Comparison of ENCODE assay signal across 2 cellular contexts in the genomic region with DNA sequence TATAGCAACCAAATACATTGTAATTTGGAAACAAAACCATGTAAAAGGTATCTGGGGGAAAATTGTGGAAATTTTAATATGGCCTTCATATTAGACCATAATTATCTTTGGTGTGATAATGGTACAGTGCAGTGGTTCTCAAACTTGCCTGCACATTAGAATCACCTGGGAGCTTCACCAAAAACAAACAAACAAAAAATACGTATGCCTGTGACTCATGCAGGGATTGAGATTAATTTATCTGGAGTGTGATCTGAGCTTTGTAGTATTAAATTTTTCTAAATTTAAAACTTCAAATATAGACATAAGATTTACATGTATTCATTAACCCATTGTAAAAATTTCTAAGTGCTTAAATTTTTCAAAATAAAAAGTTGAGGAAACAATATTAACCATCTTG.
TF ChIP-seq lines count a peak whose summit lies in the region.

No MANE protein-coding gene starts in this region.

TF ChIP-seq in SK-N-SH, 30 proteins besides CTCF, POLR2A, EP300 and RAD21 (continued from another document):
- no peak for TF ChIP-seq NFIC (IDR thresholded peaks at IDR 0.05; ENCODE audit: borderline replicate concordance)
- no peak for TF ChIP-seq RFX5 (IDR thresholded peaks at IDR 0.05; ENCODE audit: low read length)
- TF ChIP-seq, protein P1, sequence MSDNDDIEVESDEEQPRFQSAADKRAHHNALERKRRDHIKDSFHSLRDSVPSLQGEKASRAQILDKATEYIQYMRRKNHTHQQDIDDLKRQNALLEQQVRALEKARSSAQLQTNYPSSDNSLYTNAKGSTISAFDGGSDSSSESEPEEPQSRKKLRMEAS (IDR thresholded peaks at IDR 0.05; ENCODE audit: low read depth), result no peak
- TF ChIP-seq, protein P2, sequence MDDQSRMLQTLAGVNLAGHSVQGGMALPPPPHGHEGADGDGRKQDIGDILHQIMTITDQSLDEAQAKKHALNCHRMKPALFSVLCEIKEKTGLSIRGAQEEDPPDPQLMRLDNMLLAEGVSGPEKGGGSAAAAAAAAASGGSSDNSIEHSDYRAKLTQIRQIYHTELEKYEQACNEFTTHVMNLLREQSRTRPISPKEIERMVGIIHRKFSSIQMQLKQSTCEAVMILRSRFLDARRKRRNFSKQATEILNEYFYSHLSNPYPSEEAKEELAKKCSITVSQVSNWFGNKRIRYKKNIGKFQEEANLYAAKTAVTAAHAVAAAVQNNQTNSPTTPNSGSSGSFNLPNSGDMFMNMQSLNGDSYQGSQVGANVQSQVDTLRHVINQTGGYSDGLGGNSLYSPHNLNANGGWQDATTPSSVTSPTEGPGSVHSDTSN (IDR thresholded peaks at IDR 0.05), result no peak
- TF ChIP-seq, protein P3, sequence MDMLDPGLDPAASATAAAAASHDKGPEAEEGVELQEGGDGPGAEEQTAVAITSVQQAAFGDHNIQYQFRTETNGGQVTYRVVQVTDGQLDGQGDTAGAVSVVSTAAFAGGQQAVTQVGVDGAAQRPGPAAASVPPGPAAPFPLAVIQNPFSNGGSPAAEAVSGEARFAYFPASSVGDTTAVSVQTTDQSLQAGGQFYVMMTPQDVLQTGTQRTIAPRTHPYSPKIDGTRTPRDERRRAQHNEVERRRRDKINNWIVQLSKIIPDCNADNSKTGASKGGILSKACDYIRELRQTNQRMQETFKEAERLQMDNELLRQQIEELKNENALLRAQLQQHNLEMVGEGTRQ (IDR thresholded peaks at IDR 0.05; ENCODE audit: borderline replicate concordance, low read depth, low read length), result no peak
- TF ChIP-seq, protein P4, sequence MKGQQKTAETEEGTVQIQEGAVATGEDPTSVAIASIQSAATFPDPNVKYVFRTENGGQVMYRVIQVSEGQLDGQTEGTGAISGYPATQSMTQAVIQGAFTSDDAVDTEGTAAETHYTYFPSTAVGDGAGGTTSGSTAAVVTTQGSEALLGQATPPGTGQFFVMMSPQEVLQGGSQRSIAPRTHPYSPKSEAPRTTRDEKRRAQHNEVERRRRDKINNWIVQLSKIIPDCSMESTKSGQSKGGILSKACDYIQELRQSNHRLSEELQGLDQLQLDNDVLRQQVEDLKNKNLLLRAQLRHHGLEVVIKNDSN (IDR thresholded peaks at IDR 0.05; ENCODE audit: borderline replicate concordance, low read depth), result no peak
- TF ChIP-seq, protein P5, sequence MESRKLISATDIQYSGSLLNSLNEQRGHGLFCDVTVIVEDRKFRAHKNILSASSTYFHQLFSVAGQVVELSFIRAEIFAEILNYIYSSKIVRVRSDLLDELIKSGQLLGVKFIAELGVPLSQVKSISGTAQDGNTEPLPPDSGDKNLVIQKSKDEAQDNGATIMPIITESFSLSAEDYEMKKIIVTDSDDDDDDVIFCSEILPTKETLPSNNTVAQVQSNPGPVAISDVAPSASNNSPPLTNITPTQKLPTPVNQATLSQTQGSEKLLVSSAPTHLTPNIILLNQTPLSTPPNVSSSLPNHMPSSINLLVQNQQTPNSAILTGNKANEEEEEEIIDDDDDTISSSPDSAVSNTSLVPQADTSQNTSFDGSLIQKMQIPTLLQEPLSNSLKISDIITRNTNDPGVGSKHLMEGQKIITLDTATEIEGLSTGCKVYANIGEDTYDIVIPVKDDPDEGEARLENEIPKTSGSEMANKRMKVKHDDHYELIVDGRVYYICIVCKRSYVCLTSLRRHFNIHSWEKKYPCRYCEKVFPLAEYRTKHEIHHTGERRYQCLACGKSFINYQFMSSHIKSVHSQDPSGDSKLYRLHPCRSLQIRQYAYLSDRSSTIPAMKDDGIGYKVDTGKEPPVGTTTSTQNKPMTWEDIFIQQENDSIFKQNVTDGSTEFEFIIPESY (IDR thresholded peaks at IDR 0.05; ENCODE audit: borderline replicate concordance, low read depth), result no peak
- TF ChIP-seq, protein P6, sequence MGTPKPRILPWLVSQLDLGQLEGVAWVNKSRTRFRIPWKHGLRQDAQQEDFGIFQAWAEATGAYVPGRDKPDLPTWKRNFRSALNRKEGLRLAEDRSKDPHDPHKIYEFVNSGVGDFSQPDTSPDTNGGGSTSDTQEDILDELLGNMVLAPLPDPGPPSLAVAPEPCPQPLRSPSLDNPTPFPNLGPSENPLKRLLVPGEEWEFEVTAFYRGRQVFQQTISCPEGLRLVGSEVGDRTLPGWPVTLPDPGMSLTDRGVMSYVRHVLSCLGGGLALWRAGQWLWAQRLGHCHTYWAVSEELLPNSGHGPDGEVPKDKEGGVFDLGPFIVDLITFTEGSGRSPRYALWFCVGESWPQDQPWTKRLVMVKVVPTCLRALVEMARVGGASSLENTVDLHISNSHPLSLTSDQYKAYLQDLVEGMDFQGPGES (IDR thresholded peaks at IDR 0.05; ENCODE audit: low read depth, low read length), result no peak

TF ChIP-seq in SK-N-SH treated with all-trans-retinoic acid at 6 μM for 48 hours, 23 proteins besides CTCF, POLR2A, EP300 and RAD21 (continued from another document):
- TF ChIP-seq, protein P7, sequence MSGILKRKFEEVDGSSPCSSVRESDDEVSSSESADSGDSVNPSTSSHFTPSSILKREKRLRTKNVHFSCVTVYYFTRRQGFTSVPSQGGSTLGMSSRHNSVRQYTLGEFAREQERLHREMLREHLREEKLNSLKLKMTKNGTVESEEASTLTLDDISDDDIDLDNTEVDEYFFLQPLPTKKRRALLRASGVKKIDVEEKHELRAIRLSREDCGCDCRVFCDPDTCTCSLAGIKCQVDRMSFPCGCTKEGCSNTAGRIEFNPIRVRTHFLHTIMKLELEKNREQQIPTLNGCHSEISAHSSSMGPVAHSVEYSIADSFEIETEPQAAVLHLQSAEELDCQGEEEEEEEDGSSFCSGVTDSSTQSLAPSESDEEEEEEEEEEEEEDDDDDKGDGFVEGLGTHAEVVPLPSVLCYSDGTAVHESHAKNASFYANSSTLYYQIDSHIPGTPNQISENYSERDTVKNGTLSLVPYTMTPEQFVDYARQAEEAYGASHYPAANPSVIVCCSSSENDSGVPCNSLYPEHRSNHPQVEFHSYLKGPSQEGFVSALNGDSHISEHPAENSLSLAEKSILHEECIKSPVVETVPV (CRISPR knock-in tag; IDR thresholded peaks at IDR 0.05), result no peak
- TF ChIP-seq ESRRG (CRISPR knock-in tag; IDR thresholded peaks at IDR 0.05) (no peak), ARNTL (CRISPR knock-in tag; IDR thresholded peaks at IDR 0.05; ENCODE audit: borderline replicate concordance, low read depth) (no peak), PPARA (CRISPR knock-in tag; IDR thresholded peaks at IDR 0.05; ENCODE audit: borderline replicate concordance) (no peak), TCF4 (CRISPR knock-in tag; IDR thresholded peaks at IDR 0.05; ENCODE audit: borderline replicate concordance) (no peak), CSDC2 (CRISPR knock-in tag; IDR thresholded peaks at IDR 0.05) (no peak), TOX (CRISPR knock-in tag; IDR thresholded peaks at IDR 0.05; ENCODE audit: borderline replicate concordance) (no peak)
- TF ChIP-seq, protein P8, sequence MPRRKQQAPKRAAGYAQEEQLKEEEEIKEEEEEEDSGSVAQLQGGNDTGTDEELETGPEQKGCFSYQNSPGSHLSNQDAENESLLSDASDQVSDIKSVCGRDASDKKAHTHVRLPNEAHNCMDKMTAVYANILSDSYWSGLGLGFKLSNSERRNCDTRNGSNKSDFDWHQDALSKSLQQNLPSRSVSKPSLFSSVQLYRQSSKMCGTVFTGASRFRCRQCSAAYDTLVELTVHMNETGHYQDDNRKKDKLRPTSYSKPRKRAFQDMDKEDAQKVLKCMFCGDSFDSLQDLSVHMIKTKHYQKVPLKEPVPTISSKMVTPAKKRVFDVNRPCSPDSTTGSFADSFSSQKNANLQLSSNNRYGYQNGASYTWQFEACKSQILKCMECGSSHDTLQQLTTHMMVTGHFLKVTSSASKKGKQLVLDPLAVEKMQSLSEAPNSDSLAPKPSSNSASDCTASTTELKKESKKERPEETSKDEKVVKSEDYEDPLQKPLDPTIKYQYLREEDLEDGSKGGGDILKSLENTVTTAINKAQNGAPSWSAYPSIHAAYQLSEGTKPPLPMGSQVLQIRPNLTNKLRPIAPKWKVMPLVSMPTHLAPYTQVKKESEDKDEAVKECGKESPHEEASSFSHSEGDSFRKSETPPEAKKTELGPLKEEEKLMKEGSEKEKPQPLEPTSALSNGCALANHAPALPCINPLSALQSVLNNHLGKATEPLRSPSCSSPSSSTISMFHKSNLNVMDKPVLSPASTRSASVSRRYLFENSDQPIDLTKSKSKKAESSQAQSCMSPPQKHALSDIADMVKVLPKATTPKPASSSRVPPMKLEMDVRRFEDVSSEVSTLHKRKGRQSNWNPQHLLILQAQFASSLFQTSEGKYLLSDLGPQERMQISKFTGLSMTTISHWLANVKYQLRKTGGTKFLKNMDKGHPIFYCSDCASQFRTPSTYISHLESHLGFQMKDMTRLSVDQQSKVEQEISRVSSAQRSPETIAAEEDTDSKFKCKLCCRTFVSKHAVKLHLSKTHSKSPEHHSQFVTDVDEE (CRISPR knock-in tag; IDR thresholded peaks at IDR 0.05), result no peak
- TF ChIP-seq, protein P9, sequence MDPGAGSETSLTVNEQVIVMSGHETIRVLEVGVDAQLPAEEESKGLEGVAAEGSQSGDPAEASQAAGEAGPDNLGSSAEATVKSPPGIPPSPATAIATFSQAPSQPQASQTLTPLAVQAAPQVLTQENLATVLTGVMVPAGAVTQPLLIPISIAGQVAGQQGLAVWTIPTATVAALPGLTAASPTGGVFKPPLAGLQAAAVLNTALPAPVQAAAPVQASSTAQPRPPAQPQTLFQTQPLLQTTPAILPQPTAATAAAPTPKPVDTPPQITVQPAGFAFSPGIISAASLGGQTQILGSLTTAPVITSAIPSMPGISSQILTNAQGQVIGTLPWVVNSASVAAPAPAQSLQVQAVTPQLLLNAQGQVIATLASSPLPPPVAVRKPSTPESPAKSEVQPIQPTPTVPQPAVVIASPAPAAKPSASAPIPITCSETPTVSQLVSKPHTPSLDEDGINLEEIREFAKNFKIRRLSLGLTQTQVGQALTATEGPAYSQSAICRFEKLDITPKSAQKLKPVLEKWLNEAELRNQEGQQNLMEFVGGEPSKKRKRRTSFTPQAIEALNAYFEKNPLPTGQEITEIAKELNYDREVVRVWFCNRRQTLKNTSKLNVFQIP (CRISPR knock-in tag; IDR thresholded peaks at IDR 0.05; ENCODE audit: borderline replicate concordance, low read depth), result no peak
